ENCODE assay signal across 7 cellular contexts in genomic region chr16:67998779-67999688, GRCh38. TPM values are rescaled to one million over a fixed set of nuclear protein-coding genes. Genes with fewer than 3 reads are reported as not detected.
DNase-seq lines count a peak whose midpoint lies in the region; ATAC-seq, FAIRE-seq and TF ChIP-seq lines count a peak whose summit lies in the region.
"Not testable (repeated sequence)": the region's sequence is repeated elsewhere in the genome, so short reads cannot be mapped to it uniquely, and the experiment has no call there.

TSS of gene DPEP2 (minus strand) at chr16:67999484. CDS start at chr16:67993212, 6,272 bp downstream.

- H3K27me3 Mint-ChIP-seq in GM23338 (ENCODE audit: insufficient read depth, low read depth, poor library complexity) = not testable (repeated sequence)

- not testable (repeated sequence) for H3F3A ChIP-seq in GM23338 (replicated peaks; ENCODE audit: low read depth); PC-9 (ENCODE audit: insufficient read depth, low read depth)

- 65 to 71% methylated on average over 18 of the region's 18 CpGs for WGBS in esophagus, 2 donors
- 54 to 71% (median 64%) methylated on average over 18 of the region's 18 CpGs for WGBS in small intestine, 3 donors

- BruUV-seq in PC-9 (replicated peaks; lab: Mats Ljungman, UMichigan) = TSS peak; percentile 42

- not testable (repeated sequence) for H3K9me3 ChIP-seq in PC-9 (ENCODE audit: insufficient read depth, low read depth); esophagus (ENCODE audit: control insufficient read depth in 2 of 2, insufficient read depth in 1 of 2, low read depth in 1 of 2, low read length in 1 of 2); lower lobe of right lung; small intestine (ENCODE audit: control insufficient read depth, low read depth)

- TF ChIP-seq CTCF in GM23338 (conservative IDR thresholded peaks at IDR 0.05; ENCODE audit: low read depth in 2 of 2); PC-9 (conservative IDR thresholded peaks at IDR 0.05); lower lobe of right lung (IDR thresholded peaks at IDR 0.05): not testable (repeated sequence)

- CTCF ChIA-PET in PC-9 (lab: Charles Lee) = interaction anchor here (1.1 kb wide), 1 partner anchor 339 kb away, joined by 3 read pairs; the partner anchor contains the start of gene ACD

- ATAC-seq in GM23338 = not testable (repeated sequence)
- ATAC-seq in activated naive CD4-positive, alpha-beta T cell treated with anti-CD3 and anti-CD28 coated beads, Interleukin-2, amount 50 U/mL, for 72 hours = peak; percentile 85 to 86
- ATAC-seq in lower lobe of right lung = peak; percentile 86 to 94

- intact Hi-C loops in PC-9 (cut with micrococcal nuclease; ENCODE audit: unreplicated experiment); lower lobe of right lung (cut with DNase I): not testable (repeated sequence)

- not testable (repeated sequence) for H3K79me2 ChIP-seq in GM23338 (replicated peaks; ENCODE audit: insufficient read depth); PC-9 (ENCODE audit: low read depth)

- H3K36me3 ChIP-seq in GM23338 (ENCODE audit: insufficient read depth); PC-9 (ENCODE audit: low read depth); esophagus (ENCODE audit: control insufficient read depth in 2 of 2, insufficient read depth in 2 of 2, low read length in 1 of 2); lower lobe of right lung; small intestine (ENCODE audit: control insufficient read depth in 2 of 2, insufficient read depth in 2 of 2, low read length in 2 of 2): not testable (repeated sequence)

- H4K20me1 ChIP-seq in GM23338 (replicated peaks; ENCODE audit: insufficient read depth); PC-9 (ENCODE audit: insufficient read depth): not testable (repeated sequence)

- H3K27ac Mint-ChIP-seq in GM23338 = not testable (repeated sequence)
- H3K27ac Mint-ChIP-seq in activated naive CD4-positive, alpha-beta T cell treated with anti-CD3 and anti-CD28 coated beads, Interleukin-2, amount 50 U/mL, for 72 hours = peak within 1 kb of the TSS; percentile 84 to 92

- not testable (repeated sequence) for H3K9me3 Mint-ChIP-seq in GM23338; activated naive CD4-positive, alpha-beta T cell treated with anti-CD3 and anti-CD28 coated beads, Interleukin-2, amount 50 U/mL, for 72 hours

- peak within 1 kb of the TSS; percentile 63 for H2AFZ ChIP-seq in GM23338
- not testable (repeated sequence) for H2AFZ ChIP-seq in PC-9

- not testable (repeated sequence) for H3K9me2 ChIP-seq in GM23338 (ENCODE audit: insufficient read depth); PC-9 (ENCODE audit: insufficient read depth)

- not testable (repeated sequence) for H3K4me1 Mint-ChIP-seq in GM23338

- not testable (repeated sequence) for H3K4me3 ChIP-seq in GM23338; PC-9; esophagus (ENCODE audit: low read depth in 1 of 2, low read length in 2 of 2)
- H3K4me3 ChIP-seq in lower lobe of right lung = peak within 1 kb of the TSS; percentile 42
- peak within 1 kb of the TSS in 1 of 2 donors; percentile 14 for H3K4me3 ChIP-seq in small intestine (ENCODE audit: low read depth in 1 of 2, low read length in 2 of 2)

- H3K4me2 ChIP-seq in GM23338, PC-9: not testable (repeated sequence)

- POLR2A ChIA-PET in PC-9 (lab: Charles Lee; ENCODE audit: unreplicated experiment) = not testable (repeated sequence)

- not testable (repeated sequence) for H3K27me3 ChIP-seq in GM23338 (ENCODE audit: insufficient read depth); PC-9 (ENCODE audit: insufficient read depth, low read depth); esophagus (ENCODE audit: control insufficient read depth in 1 of 2, insufficient read depth in 2 of 2, low read length in 2 of 2); lower lobe of right lung (ENCODE audit: low read depth); small intestine (ENCODE audit: control insufficient read depth in 2 of 2, insufficient read depth in 2 of 2, low read length in 2 of 2)

- FAIRE-seq in small intestine (lab: Jason Lieb, UNC) = not testable (repeated sequence)

- H3K4me3 Mint-ChIP-seq in GM23338 = not testable (repeated sequence)

- DNase-seq in GM23338 (ENCODE audit: low spot score); PC-9: not testable (repeated sequence)
- DNase-seq in activated CD4-positive, alpha-beta T cell treated with anti-CD3 and anti-CD28 coated beads, Interleukin-2, amount 50 U/mL, for 1 hour = peak; percentile 42
- DNase-seq in activated naive CD4-positive, alpha-beta T cell treated with anti-CD3 and anti-CD28 coated beads, Interleukin-2, amount 50 U/mL, for 72 hours (ENCODE audit: low spot score in 2 of 2) = peak; percentile 53 to 67
- peak; percentile 69 for DNase-seq in lower lobe of right lung
- peak; percentile 19 for DNase-seq in small intestine

- H3K27ac ChIP-seq in GM23338 (ENCODE audit: low read depth); PC-9: not testable (repeated sequence)
- H3K27ac ChIP-seq in esophagus (ENCODE audit: low read depth in 2 of 2, low read length in 1 of 2) = peak within 1 kb of the TSS; percentile 12 to 51
- H3K27ac ChIP-seq in lower lobe of right lung = peak within 1 kb of the TSS; percentile 84
- peak within 1 kb of the TSS; percentile 4 to 80 for H3K27ac ChIP-seq in small intestine (ENCODE audit: low read depth in 1 of 2, low read length in 1 of 2)

- not testable (repeated sequence) for H3K36me3 Mint-ChIP-seq in GM23338 (ENCODE audit: low read depth); activated naive CD4-positive, alpha-beta T cell treated with anti-CD3 and anti-CD28 coated beads, Interleukin-2, amount 50 U/mL, for 72 hours

- not testable (repeated sequence) for H3K4me1 ChIP-seq in GM23338 (ENCODE audit: insufficient read depth); PC-9 (replicated peaks; ENCODE audit: insufficient read depth); esophagus (ENCODE audit: control insufficient read depth in 2 of 2, insufficient read depth in 2 of 2, low read length in 1 of 2); small intestine (ENCODE audit: control insufficient read depth in 2 of 2, insufficient read depth in 1 of 2, low read depth in 1 of 2, low read length in 1 of 2)
- H3K4me1 ChIP-seq in lower lobe of right lung = peaks cover 44% of the 10 kb centered on the region

RNA-seq across cellular contexts. Expression of gene DPEP2, which starts in this region (rescaled TPM):
- not detected in 2 replicates for total RNA-seq in GM23338 (2014; rRNA removed; shearing (Covaris generic))
- 0.09 TPM in 1 of 2 replicates, not detected in the other for polyA plus RNA-seq in GM23338 (2016; fragmentation: Nextera tagmentation; extraction: Ambion mirVana)
- not detected in 2 replicates for total RNA-seq in PC-9 (2021)
- 1 to 10 TPM; 2.5 to 6.3 TPM for total RNA-seq in activated naive CD4-positive, alpha-beta T cell treated with anti-CD3 and anti-CD28 coated beads, Interleukin-2, amount 50 U/mL, for 72 hours
- polyA plus RNA-seq in esophagus = under 1 TPM; 0.41 to 0.57 TPM
- 29.5 TPM for total RNA-seq in lower lobe of right lung
- 1 to 10 TPM in 2 of 3 donors, not detected in 1; 3.2 to 4.1 TPM for polyA plus RNA-seq in small intestine
